8 cellular contexts compared by ENCODE assay signal in genomic region chr18:48929951-48930713, GRCh38. TPM values are rescaled to one million over a fixed set of nuclear protein-coding genes. Genes with fewer than 3 reads are reported as not detected.
DNase-seq lines count a peak whose midpoint lies in the region; ATAC-seq, FAIRE-seq and TF ChIP-seq lines count a peak whose summit lies in the region.

No MANE protein-coding gene starts in this region.

- CTCF ChIA-PET in BJ (lab: Yijun Ruan, JAX) (interaction anchor here (0.6 to 1.0 kb wide), 2 partner anchors 18 to 103 kb away, joined by 3 to 4 read pairs; no protein-coding TSS in a partner anchor), H1 (lab: Charles Lee; ENCODE audit: partially characterized antibody) (interaction anchor here (0.6 to 2.6 kb wide), 7 partner anchors 7 to 81 kb away, joined by 3 to 8 read pairs (median 4); no protein-coding TSS in a partner anchor)

- H3K23ac ChIP-seq in H1 (ENCODE audit: insufficient read length): no peak overlapping the region

- H3K79me2 ChIP-seq in H1 (ENCODE audit: control insufficient read depth in 1 of 2, insufficient read depth in 2 of 2, low read length in 2 of 2): peaks cover 4 to 92% of the 10 kb centered on the region in 2 experiments; a peak in 3 of 4 replicates

- H3K56ac ChIP-seq in H1 (replicated peaks; ENCODE audit: insufficient read length, low read depth, low read length): no peak overlapping the region

- peaks cover 18% of the 10 kb centered on the region for H3K79me1 ChIP-seq in H1 (ENCODE audit: low read depth, low read length)

- H3K36me3 ChIP-seq in BJ (ENCODE audit: control insufficient read depth, insufficient read depth, low read length) (0 out of 2 replicates have a peak, but pooled peaks cover 2% of the 10 kb centered on the region), H1 (ENCODE audit: control insufficient read depth in 2 of 4, insufficient read depth in 4 of 4, low read length in 3 of 4) (no peaks in the 10 kb centered on the region)

- peaks cover 22 to 56% (median 37%) of the 10 kb centered on the region in 4 experiments for H3K4me1 ChIP-seq in H1 (replicated peaks in 1 of 4; ENCODE audit: control insufficient read depth in 3 of 4, insufficient read depth in 4 of 4, low read length in 3 of 4)

- peak; percentile 80 for DNase-seq in BJ (ENCODE audit: low read depth)
- peak; percentile 67 to 85 for DNase-seq in NCI-H526 (lab: John Stamatoyannopoulos, UW)
- no peak for DNase-seq in H1 (ENCODE audit: low read depth in 1 of 2, low spot score in 2 of 2)
- no peak for DNase-seq in natural killer cell treated with Interleukin-12 subunit alpha and Interleukin-12 subunit beta and Interleukin-15 and Interleukin-18, amount 100 ng/mL, for 72 hours (ENCODE audit: low spot score)
- no peak for DNase-seq in NCI-H146 treated with DMSO at 0.1 percent for 48 hours (lab: John Stamatoyannopoulos, UW; ENCODE audit: unreplicated experiment)
- no peak for DNase-seq in stimulated activated CD4-positive, alpha-beta T cell treated with anti-CD3 and anti-CD28 coated beads, Interleukin-4, amount 100 ng/mL, for 24 hours
- no peak for DNase-seq in NCI-H446 (lab: John Stamatoyannopoulos, UW)
- DNase-seq in cerebellum (ENCODE audit: low spot score): no peak

- H3K36me3 Mint-ChIP-seq in natural killer cell treated with Interleukin-12 subunit alpha and Interleukin-12 subunit beta and Interleukin-15 and Interleukin-18, amount 100 ng/mL, for 72 hours: no peaks in the 10 kb centered on the region

- no peak for TF ChIP-seq POLR2A in H1 (IDR thresholded peaks at IDR 0.05; ENCODE audit: control extremely low read depth in 1 of 2, low read depth in 2 of 2, low read length in 2 of 2)

- peak overlapping the region; percentile 48 to 52 for H3K4me2 ChIP-seq in H1 (ENCODE audit: insufficient read depth in 1 of 2, low read depth in 2 of 2, low read length in 2 of 2)

- H2AK5ac ChIP-seq in H1 (ENCODE audit: low read depth, low read length): no peak overlapping the region

- H2BK12ac ChIP-seq in H1 (ENCODE audit: low read depth, low read length): no peak overlapping the region

- H2BK15ac ChIP-seq in H1 (ENCODE audit: low read length): 0 out of 2 replicates have a peak overlapping the region, but pooled peaks have one; percentile 46

- H3K4me3 ChIP-seq in BJ (ENCODE audit: low read depth, low read length): peak overlapping the region; percentile 6; the same call in 1 of the 2 replicates
- peak overlapping the region in 2 of 4 experiments; percentile 3 to 22; a peak in 2 of 8 replicates for H3K4me3 ChIP-seq in H1 (ENCODE audit: extremely low read depth in 1 of 4, insufficient read depth in 2 of 4, low read depth in 3 of 4, low read length in 4 of 4)

- peak overlapping the region; percentile 91 for H3K18ac ChIP-seq in H1 (ENCODE audit: extremely low read depth, low read length)

- H4K8ac ChIP-seq in H1 (ENCODE audit: extremely low read depth, insufficient read depth, low read length): no peak overlapping the region; the same call in 1 of the 2 replicates

- POLR2A ChIA-PET in BJ (lab: Charles Lee) (interaction anchor here (0.6 to 1.0 kb wide), 3 partner anchors 23 to 129 kb away, joined by 3 to 5 read pairs (median 3); no protein-coding TSS in a partner anchor), H1 (lab: Charles Lee; ENCODE audit: partially characterized antibody) (interaction anchor here (0.7 to 3.2 kb wide), 6 partner anchors 9 to 70 kb away, joined by 3 to 18 read pairs (median 4); no protein-coding TSS in a partner anchor)

- H3K23me2 ChIP-seq in H1 (ENCODE audit: low read depth, low read length): no peaks in the 10 kb centered on the region

- no peak overlapping the region for H3K27ac ChIP-seq in H1 (ENCODE audit: low read depth, low read length)

- H4K5ac ChIP-seq in H1 (ENCODE audit: insufficient read length, low read depth, low read length): no peak overlapping the region

- H3K27me3 ChIP-seq in BJ (ENCODE audit: control insufficient read depth, insufficient read depth, low read length) (no peaks in the 10 kb centered on the region), H1 (replicated peaks in 1 of 4; ENCODE audit: control insufficient read depth in 3 of 4, extremely low read depth in 1 of 4, insufficient read depth in 3 of 4, low read length in 3 of 4) (no peaks in the 10 kb centered on the region)

- H2BK120ac ChIP-seq in H1 (replicated peaks; ENCODE audit: low read depth, low read length): peak overlapping the region; percentile 47

- H2BK20ac ChIP-seq in H1 (ENCODE audit: low read length): no peak overlapping the region

- H3K4me1 Mint-ChIP-seq in natural killer cell treated with Interleukin-12 subunit alpha and Interleukin-12 subunit beta and Interleukin-15 and Interleukin-18, amount 100 ng/mL, for 72 hours (ENCODE audit: low read depth in 2 of 2): peaks cover 87 to 98% of the 10 kb centered on the region in 2 donors

- no peak overlapping the region for H3K9ac ChIP-seq in H1 (replicated peaks in 1 of 4; ENCODE audit: extremely low read depth in 1 of 4, low read depth in 3 of 4, low read length in 3 of 4)

- H2AFZ ChIP-seq in H1 (ENCODE audit: low read length): no peak overlapping the region

- H3K27ac Mint-ChIP-seq in natural killer cell treated with Interleukin-12 subunit alpha and Interleukin-12 subunit beta and Interleukin-15 and Interleukin-18, amount 100 ng/mL, for 72 hours: peak overlapping the region; percentile 93 to 96

- no peak for TF ChIP-seq EP300 in H1 (IDR thresholded peaks at IDR 0.05; ENCODE audit: borderline replicate concordance in 1 of 2, low read depth in 2 of 2, low read length in 2 of 2)

- no peak for FAIRE-seq in H1 (lab: Jason Lieb, UNC)

- 55% methylated on average over 20 of the region's 20 CpGs; no CpG with 5 or more reads in 1 of the 2 experiments for WGBS in H1 (ENCODE audit: extremely low coverage in 1 of 2, insufficient coverage in 1 of 2, insufficient read length in 1 of 2, insufficient replicate concordance in 2 of 2, low coverage in 1 of 2, low lambda C conversion rate in 2 of 2, missing lambda C conversion rate in 1 of 2), 2 experiments

- no peak overlapping the region for H3K14ac ChIP-seq in H1 (ENCODE audit: insufficient read length)

- H4K91ac ChIP-seq in H1 (replicated peaks; ENCODE audit: insufficient read length, low read length): no peak overlapping the region

- H3K9me3 Mint-ChIP-seq in natural killer cell treated with Interleukin-12 subunit alpha and Interleukin-12 subunit beta and Interleukin-15 and Interleukin-18, amount 100 ng/mL, for 72 hours: no peaks in the 10 kb centered on the region

- TF ChIP-seq CTCF in BJ (IDR thresholded peaks at IDR 0.05; ENCODE audit: insufficient read depth, low read depth, low read length): no peak
- no peak for TF ChIP-seq CTCF in H1 (IDR thresholded peaks at IDR 0.05; ENCODE audit: control extremely low read depth in 1 of 3, insufficient read depth in 1 of 3, low read depth in 1 of 3, low read length in 3 of 3)

- peak overlapping the region; percentile 80 for H3K4me3 Mint-ChIP-seq in natural killer cell treated with Interleukin-12 subunit alpha and Interleukin-12 subunit beta and Interleukin-15 and Interleukin-18, amount 100 ng/mL, for 72 hours

- H3K4ac ChIP-seq in H1 (replicated peaks; ENCODE audit: insufficient read length, low read depth, low read length): no peak overlapping the region

- no peaks in the 10 kb centered on the region for H3K9me3 ChIP-seq in H1 (ENCODE audit: insufficient read depth in 2 of 2, low read depth in 1 of 2, low read length in 1 of 2)

- no peaks in the 10 kb centered on the region for H3K27me3 Mint-ChIP-seq in natural killer cell treated with Interleukin-12 subunit alpha and Interleukin-12 subunit beta and Interleukin-15 and Interleukin-18, amount 100 ng/mL, for 72 hours

- H4K20me1 ChIP-seq in H1 (replicated peaks in 1 of 2; ENCODE audit: control insufficient read depth in 1 of 2, insufficient read depth in 2 of 2, low read length in 2 of 2): peaks cover 0 to 6% of the 10 kb centered on the region in 2 experiments

- no peak for TF ChIP-seq RAD21 in H1 (IDR thresholded peaks at IDR 0.05 in 1 of 2, conservative IDR thresholded peaks at IDR 0.05 in 1 of 2; ENCODE audit: low read depth in 2 of 2, low read length in 2 of 2)

- H2BK5ac ChIP-seq in H1 (ENCODE audit: low read depth, low read length): peak overlapping the region; percentile 88

- ATAC-seq in natural killer cell treated with Interleukin-12 subunit alpha and Interleukin-12 subunit beta and Interleukin-15 and Interleukin-18, amount 100 ng/mL, for 72 hours: no peak

TF ChIP-seq in H1, 55 proteins besides CTCF, POLR2A, EP300 and RAD21:
- peak; percentile 22 for TF ChIP-seq ASH2L (IDR thresholded peaks at IDR 0.05; ENCODE audit: low read length)
- no peak for TF ChIP-seq CEBPB (IDR thresholded peaks at IDR 0.05; ENCODE audit: low read depth, low read length)
TF ChIP-seq in H1: peak in this region for 1.

RNA-seq across cellular contexts. Expression of gene SMAD7, which starts 20.6 kb away (rescaled TPM):
- 21.0 and 24.2 TPM in 2 replicates for polyA plus RNA-seq in BJ (2011; rRNA removed)
- polyA minus RNA-seq in BJ (2011; rRNA and poly(A)+ RNA removed): 38.7 and 56.0 TPM in 2 replicates
- total RNA-seq in H1 (2021; fragmentation: NEBNext Ultra II Directional; extraction: Animal tissue kit (Norgen Biotek cat#: 25700)): 13.8 and 15.5 TPM in 2 replicates
- 6.5 and 6.6 TPM in 2 replicates for polyA plus RNA-seq in H1 (2011; rRNA removed)
- 6.1 TPM for polyA plus RNA-seq in H1 (2011; cell fraction: cytosol; rRNA removed)
- 9.4 TPM for polyA plus RNA-seq in H1 (2011; cell fraction: nucleus; rRNA removed)
- polyA plus RNA-seq in H1 (2012, experiment 1 of 2): 3.7 to 4.5 TPM (median 4.3 TPM) in 4 replicates
- 4.8 TPM for polyA plus RNA-seq in H1 (2012, experiment 2 of 2)
- polyA plus RNA-seq in H1 (2013, experiment 1 of 2): 12.4 TPM
- 12.0 TPM for polyA plus RNA-seq in H1 (2013, experiment 2 of 2)
- polyA minus RNA-seq in H1 (2011; rRNA and poly(A)+ RNA removed): 10.3 and 13.5 TPM in 2 replicates
- polyA minus RNA-seq in H1 (2011; cell fraction: cytosol; rRNA and poly(A)+ RNA removed): 9.7 TPM
- 9.4 TPM for polyA minus RNA-seq in H1 (2011; cell fraction: nucleus; rRNA and poly(A)+ RNA removed)
- total RNA-seq in natural killer cell treated with Interleukin-12 subunit alpha and Interleukin-12 subunit beta and Interleukin-15 and Interleukin-18, amount 100 ng/mL, for 72 hours: 10 to 100 TPM; 49.1 to 85.8 TPM
- total RNA-seq in cerebellum: 14.9 TPM

Comparison
In these comparisons a context has a peak if more than half of its experiments do, and no peak if none do; other contexts are left out.
1. DNase-seq: peak in BJ (single experiment) and NCI-H526 (2 of 2); none in H1 (0 of 2), natural killer cell treated with Interleukin-12 subunit alpha and Interleukin-12 subunit beta and Interleukin-15 and Interleukin-18, amount 100 ng/mL, for 72 hours (single experiment), NCI-H146 treated with DMSO at 0.1 percent for 48 hours (single experiment), stimulated activated CD4-positive, alpha-beta T cell treated with anti-CD3 and anti-CD28 coated beads, Interleukin-4, amount 100 ng/mL, for 24 hours (single experiment), NCI-H446 (0 of 2) and cerebellum (single experiment).